In genomic region chr6:98986216-98986615, GRCh38 we compare ENCODE assay signal across 28 cellular contexts.
"Had no signal": no experiment of that assay in that cellular context is flagged by ENCODE, and none has a peak within 500 bp of the region (broad histone marks: within the 10 kb centered on the region; RNA-seq: fewer than 3 reads in every experiment).

No MANE protein-coding gene starts in this region.

- H3K9ac ChIP-seq: parathyroid adenoma had no signal

- H3K4me3 ChIP-seq: ovary, psoas muscle, right lobe of liver, skin epidermis, smooth muscle cell, spleen, suprapubic skin, testis, tibial artery, upper lobe of left lung, uterus had no signal

- H3K9me3 ChIP-seq: ovary, psoas muscle, right lobe of liver, spleen, suprapubic skin, testis, tibial artery, upper lobe of left lung, uterus had no signal

- H3K27ac ChIP-seq: ovary, parathyroid adenoma, psoas muscle, right lobe of liver, skin epidermis, spleen, suprapubic skin, testis, tibial artery, upper lobe of left lung, uterus had no signal

- H3K36me3 ChIP-seq: ovary, right lobe of liver, spleen, suprapubic skin, tibial artery, upper lobe of left lung, uterus had no signal

- H3K27me3 ChIP-seq: ovary, right lobe of liver, testis, tibial artery, upper lobe of left lung, uterus had no signal

- H3K4me1 ChIP-seq: parathyroid adenoma, psoas muscle, spleen, suprapubic skin, testis, upper lobe of left lung, uterus had no signal

- H3K4me2 ChIP-seq: smooth muscle cell had no signal

- H2AFZ ChIP-seq: parathyroid adenoma had no signal

- DNase-seq: naive B cell; naive thymus-derived CD8-positive, alpha-beta T cell; nephron progenitor cell; occipital lobe; ovary; posterior cingulate gyrus; psoas muscle; right cardiac atrium; right lobe of liver; spleen; stimulated activated CD4-positive, alpha-beta T cell treated with anti-CD3 and anti-CD28 coated beads, Interleukin-12 subunit alpha, Interleukin-12 subunit beta, amount 100 ng/mL, for 4 hours; stimulated activated CD4-positive, alpha-beta T cell treated with anti-CD3 and anti-CD28 coated beads, Interleukin-1b, Interleukin-23, amount 100 ng/mL, for 48 hours; stimulated activated CD4-positive, alpha-beta T cell treated with anti-CD3 and anti-CD28 coated beads, Interleukin-4, amount 100 ng/mL, for 1 hour; stimulated activated CD4-positive, alpha-beta T cell treated with anti-CD3 and anti-CD28 coated beads, Interleukin-4, amount 100 ng/mL, for 4 hours; stimulated activated CD8-positive, alpha-beta memory T cell treated with anti-CD3 and anti-CD28 coated beads, Interleukin-4, amount 100 ng/mL, for 48 hours; stimulated activated naive CD4-positive, alpha-beta T cell; stimulated activated naive CD8-positive, alpha-beta T cell treated with anti-CD3 and anti-CD28 coated beads, Interleukin-15, amount 100 ng/mL, for 72 hours; stimulated activated naive CD8-positive, alpha-beta T cell treated with anti-CD3 and anti-CD28 coated beads, Interleukin-15, Interleukin-2, amounts not matched to agents 100 U/mL and 50 U/mL, for 24 hours; substantia nigra; testis; tibial artery; trophoblast cell; upper lobe of left lung; uterus had no signal
